8 cellular contexts compared by ENCODE assay signal in genomic region chr14:58107947-58108552, GRCh38. TPM values are rescaled to one million over a fixed set of nuclear protein-coding genes. Genes with fewer than 3 reads are reported as not detected.
DNase-seq lines count a peak whose midpoint lies in the region; ATAC-seq and TF ChIP-seq lines count a peak whose summit lies in the region.

No MANE protein-coding gene starts in this region.

- 5% methylated on average over 4 of the region's 4 CpGs for WGBS in SK-N-SH (ENCODE audit: low lambda C conversion rate)
- 20 to 27% methylated on average over 4 of the region's 4 CpGs for WGBS in transverse colon (ENCODE audit: low coverage in 1 of 2), 2 donors

- H3K4me3 ChIP-seq in SK-N-SH (ENCODE audit: low read depth in 2 of 2, low read length in 1 of 2) (no peak overlapping the region; a peak in 1 of 4 replicates), choroid plexus epithelial cell (ENCODE audit: low read depth, low read length) (no peak overlapping the region), lower lobe of right lung (no peak overlapping the region), transverse colon (no peak overlapping the region)

- CTCF ChIA-PET in SK-N-SH (lab: Yijun Ruan, JAX): interaction anchor here (0.6 to 4.2 kb wide), 19 partner anchors 8 to 316 kb away, joined by 3 to 20 read pairs (median 4); partner anchors contain the start of genes ARMH4 and TOMM20L

- DNase-seq in activated T-cell treated with anti-CD3 and anti-CD28 coated beads for 4 hours (peak; percentile 17), NAMALWA (ENCODE audit: low spot score) (peak; percentile 49), SK-N-SH (peak; percentile 51), choroid plexus epithelial cell (ENCODE audit: low read depth) (peak; percentile 89), lower lobe of right lung (no peak), transverse colon (peak; percentile 24)
- no peak for DNase-seq in activated T-cell treated with anti-CD3 and anti-CD28 coated beads, Interleukin-2, amount 50 U/mL, for 1 hour

- no peaks in the 10 kb centered on the region for H3K9me2 ChIP-seq in SK-N-SH

- H3K9me3 ChIP-seq in SK-N-SH: no peaks in the 10 kb centered on the region
- H3K9me3 ChIP-seq in lower lobe of right lung: no peaks in the 10 kb centered on the region
- H3K9me3 ChIP-seq in transverse colon: no peaks in the 10 kb centered on the region

- H3K4me1 ChIP-seq in SK-N-SH (ENCODE audit: control insufficient read depth in 1 of 2, insufficient read depth in 2 of 2, low read depth in 1 of 2, low read length in 1 of 2) (no peaks in the 10 kb centered on the region), lower lobe of right lung (no peaks in the 10 kb centered on the region), transverse colon (no peaks in the 10 kb centered on the region)

- H3K27me3 ChIP-seq in SK-N-SH (ENCODE audit: insufficient read depth) (no peaks in the 10 kb centered on the region), lower lobe of right lung (ENCODE audit: low read depth) (no peaks in the 10 kb centered on the region), transverse colon (no peaks in the 10 kb centered on the region)

- TF ChIP-seq RAD21 in SK-N-SH (IDR thresholded peaks at IDR 0.05; ENCODE audit: low read length): peak; percentile 86

- no peak overlapping the region for H3K9ac ChIP-seq in SK-N-SH

- TF ChIP-seq CTCF in SK-N-SH (IDR thresholded peaks at IDR 0.05) (peak; percentile 89), choroid plexus epithelial cell (conservative IDR thresholded peaks at IDR 0.05; ENCODE audit: low read depth, low read length) (peak; percentile 85), lower lobe of right lung (IDR thresholded peaks at IDR 0.05) (peak; percentile 69), transverse colon (IDR thresholded peaks at IDR 0.05) (peak; percentile 59 to 73 (median 71))

- no peaks in the 10 kb centered on the region for H4K20me1 ChIP-seq in SK-N-SH (ENCODE audit: insufficient read depth)

- H3K4me2 ChIP-seq in SK-N-SH: no peak overlapping the region

- intact Hi-C loops in lower lobe of right lung (cut with DNase I): no loop called here
- intact Hi-C loops in transverse colon (cut with DNase I; ENCODE audit: low total_unique reads): loop anchor here (5.0 kb wide), 1 partner anchor 59 kb away; no protein-coding TSS in a partner anchor

- ATAC-seq in lower lobe of right lung (peak in 1 of 2 donors; percentile 51), GM18873 (IDR thresholded peaks at IDR 0.05; ENCODE audit: low FRiP score, unreplicated experiment) (no peak)

- H3F3A ChIP-seq in SK-N-SH (replicated peaks; ENCODE audit: insufficient read depth): peaks cover 5% of the 10 kb centered on the region

- TF ChIP-seq POLR2A in transverse colon (IDR thresholded peaks at IDR 0.05): no peak

- H3K36me3 ChIP-seq in SK-N-SH (replicated peaks in 1 of 2; ENCODE audit: control insufficient read depth in 1 of 2, insufficient read depth in 2 of 2, low read length in 1 of 2): no peaks in the 10 kb centered on the region
- H3K36me3 ChIP-seq in lower lobe of right lung: no peaks in the 10 kb centered on the region
- H3K36me3 ChIP-seq in transverse colon: no peaks in the 10 kb centered on the region

- no peaks in the 10 kb centered on the region for H3K79me2 ChIP-seq in SK-N-SH (ENCODE audit: insufficient read depth)

- H3K27ac ChIP-seq in SK-N-SH (ENCODE audit: low read depth in 2 of 2, low read length in 1 of 2): no peak overlapping the region
- H3K27ac ChIP-seq in lower lobe of right lung: no peak overlapping the region
- no peak overlapping the region for H3K27ac ChIP-seq in transverse colon

- in situ Hi-C loops in transverse colon (cut with MboI; ENCODE audit: low pct_ligation_motif_present in 1 of 4, low pct_unique_long_range_greater_than_20kb in 1 of 4, low sequenced_read_pairs in 3 of 4): loop anchor here in 3 of 4 donors (10.0 to 25.0 kb wide), 2 partner anchors 57 to 254 kb away; no protein-coding TSS in a partner anchor

- POLR2A ChIA-PET in SK-N-SH (lab: Yijun Ruan, JAX): no interaction called here

- no peak overlapping the region for H2AFZ ChIP-seq in SK-N-SH (ENCODE audit: low read depth)

- TF ChIP-seq EP300 in SK-N-SH (IDR thresholded peaks at IDR 0.05; ENCODE audit: borderline replicate concordance in 1 of 2, low read depth in 1 of 2, low read length in 1 of 2) (no peak), transverse colon (IDR thresholded peaks at IDR 0.05; ENCODE audit: low read depth) (no peak)

TF ChIP-seq in SK-N-SH, 30 proteins besides CTCF, POLR2A, EP300 and RAD21:
- TF ChIP-seq, protein P1, sequence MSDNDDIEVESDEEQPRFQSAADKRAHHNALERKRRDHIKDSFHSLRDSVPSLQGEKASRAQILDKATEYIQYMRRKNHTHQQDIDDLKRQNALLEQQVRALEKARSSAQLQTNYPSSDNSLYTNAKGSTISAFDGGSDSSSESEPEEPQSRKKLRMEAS (IDR thresholded peaks at IDR 0.05; ENCODE audit: low read depth): no peak
- TF ChIP-seq SMC3 (IDR thresholded peaks at IDR 0.05; ENCODE audit: low read depth, low read length): peak; percentile 65
- TF ChIP-seq FOSL2 (IDR thresholded peaks at IDR 0.05; ENCODE audit: borderline replicate concordance, low read depth): no peak
- TF ChIP-seq RCOR1 (IDR thresholded peaks at IDR 0.05; ENCODE audit: low read length): no peak
- TF ChIP-seq TAF1 (IDR thresholded peaks at IDR 0.05; ENCODE audit: borderline replicate concordance, low read depth, low read length): no peak
- no peak for TF ChIP-seq FOXJ3 (CRISPR knock-in tag; IDR thresholded peaks at IDR 0.05)

RNA-seq across cellular contexts. Expression of gene ARMH4, which starts 44.0 kb away (rescaled TPM):
- 0.31 and 0.39 TPM in 2 replicates for polyA plus RNA-seq in SK-N-SH (2012; rRNA removed)
- polyA plus RNA-seq in SK-N-SH (2012; cell fraction: cytosol; rRNA removed): 0.44 and 0.49 TPM in 2 replicates
- polyA plus RNA-seq in SK-N-SH (2012; cell fraction: nucleus; rRNA removed): 0.20 and 0.58 TPM in 2 replicates
- 2.1 TPM for total RNA-seq in lower lobe of right lung
- 1 to 10 TPM in 1 of 4 donors, under 1 TPM in 2, not detected in 1; 0.41 to 2.8 (median 0.48) TPM for total RNA-seq in transverse colon

Comparison
In these comparisons a context has a peak if more than half of its experiments do, and no peak if none do; other contexts are left out.
1. DNase-seq: peak in activated T-cell treated with anti-CD3 and anti-CD28 coated beads for 4 hours (single experiment), NAMALWA (single experiment), SK-N-SH (single experiment), choroid plexus epithelial cell (single experiment) and transverse colon (single experiment); none in activated T-cell treated with anti-CD3 and anti-CD28 coated beads, Interleukin-2, amount 50 U/mL, for 1 hour (single experiment) and lower lobe of right lung (single experiment).
2. Peak in every context shown above with its lines, with median percentiles within 50 percentile points of each other: CTCF ChIP-seq.